ENCODE assay signal across 18 cellular contexts in the genomic region with DNA sequence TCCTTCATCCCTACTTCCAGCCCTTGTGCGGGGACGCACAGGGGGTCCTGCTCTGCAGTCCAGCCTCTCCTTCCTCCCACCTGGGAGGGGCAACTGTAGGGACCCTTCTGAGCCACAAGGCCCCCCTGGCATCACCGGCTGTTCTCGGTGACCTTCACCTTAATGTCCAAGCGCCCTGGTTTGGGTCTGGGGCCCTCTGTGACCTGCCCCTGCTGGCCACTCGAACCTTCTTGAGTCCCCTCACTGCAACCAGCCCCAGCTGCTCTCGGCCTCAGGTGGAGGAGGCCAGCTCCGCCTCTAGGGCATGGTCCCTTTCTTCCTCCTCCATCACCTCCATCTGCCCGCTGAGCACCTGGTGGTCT. TPM values are rescaled to one million over a fixed set of nuclear protein-coding genes. Genes with fewer than 3 reads are reported as not detected.
DNase-seq lines count a peak whose midpoint lies in the region; ATAC-seq, FAIRE-seq and TF ChIP-seq lines count a peak whose summit lies in the region.
"Had no signal": no experiment of that assay in that cellular context is flagged by ENCODE, and none has a peak within 500 bp of the region (broad histone marks: within the 10 kb centered on the region; RNA-seq: fewer than 3 reads in every experiment).

No MANE protein-coding gene starts in this region.

- intact Hi-C loops in HepG2 (cut with micrococcal nuclease; ENCODE audit: unreplicated experiment) (loop anchor here (2.0 to 5.0 kb wide), 2 partner anchors 966 to 1294 kb away; no protein-coding TSS in a partner anchor), right lobe of liver (cut with DNase I) (loop anchor here in 1 of 2 donors (10.0 kb wide), 1 partner anchor 1094 kb away; no protein-coding TSS in a partner anchor), K562 (cut with micrococcal nuclease) (loop anchor here (2.0 to 10.0 kb wide), 2 partner anchors 236 to 1294 kb away; no protein-coding TSS in a partner anchor)

- H3K4me1 ChIP-seq in HepG2 (ENCODE audit: insufficient read depth, low read length): peaks cover 26% of the 10 kb centered on the region
- H3K4me1 ChIP-seq in right lobe of liver: peaks cover 0 to 44% (median 17%) of the 10 kb centered on the region in 4 donors
- H3K4me1 ChIP-seq in K562 (replicated peaks in 1 of 2; ENCODE audit: control insufficient read depth in 2 of 2, insufficient read depth in 2 of 2, low read length in 2 of 2): peaks cover 3 to 24% of the 10 kb centered on the region in 2 experiments; a peak in 4 of 5 replicates
- H3K4me1 ChIP-seq in neuronal stem cell (ENCODE audit: control insufficient read depth in 2 of 2, insufficient read depth in 1 of 2, low read depth in 1 of 2, low read length in 2 of 2): peaks cover 2 to 15% of the 10 kb centered on the region in 2 donors
- peaks cover 10% of the 10 kb centered on the region for H3K4me1 ChIP-seq in CD8-positive, alpha-beta memory T cell (ENCODE audit: insufficient read depth, low read length)
- peaks cover 5% of the 10 kb centered on the region for H3K4me1 ChIP-seq in effector memory CD4-positive, alpha-beta T cell (ENCODE audit: control insufficient read depth, insufficient read depth, low read length, poor library complexity, severe bottlenecking)

- TF ChIP-seq POLR2A in HepG2 (IDR thresholded peaks at IDR 0.05; ENCODE audit: insufficient read depth in 1 of 2, low read depth in 2 of 2, low read length in 2 of 2): no peak
- TF ChIP-seq POLR2A in right lobe of liver (IDR thresholded peaks at IDR 0.05): no peak
- no peak for TF ChIP-seq POLR2A in K562 (conservative IDR thresholded peaks at IDR 0.05)

- H3K27ac ChIP-seq in HepG2 (ENCODE audit: extremely low read length, insufficient read depth, low read length) (no peak overlapping the region), right lobe of liver (no peak overlapping the region), K562 (ENCODE audit: extremely low read depth, low read depth, low read length) (no peak overlapping the region), neuronal stem cell (replicated peaks; ENCODE audit: low read length) (no peak overlapping the region)
- no peak overlapping the region for H3K27ac ChIP-seq in CD8-positive, alpha-beta memory T cell (ENCODE audit: low read depth, low read length)
- H3K27ac ChIP-seq in effector memory CD4-positive, alpha-beta T cell (ENCODE audit: insufficient read depth, low read length, poor library complexity, severe bottlenecking): no peak overlapping the region
- H3K27ac ChIP-seq: neural progenitor cell had no signal

- peak overlapping the region; percentile 91 for H2BK12ac ChIP-seq in neuronal stem cell (ENCODE audit: low read length)

- H4K20me1 ChIP-seq in HepG2 (ENCODE audit: insufficient read depth, low read length) (peaks cover 12% of the 10 kb centered on the region; the same call in 1 of the 2 replicates), K562 (replicated peaks; ENCODE audit: control insufficient read depth, insufficient read depth, low read length) (peaks cover 14% of the 10 kb centered on the region)

- ATAC-seq in HepG2 (peak; percentile 0; the same call in 2 of the 3 replicates), right lobe of liver (no peak), K562 (no peak)

- H3K9me3 Mint-ChIP-seq in CD8-positive, alpha-beta memory T cell: no peaks in the 10 kb centered on the region
- H3K9me3 Mint-ChIP-seq: activated CD4-positive, alpha-beta memory T cell treated with anti-CD3 and anti-CD28 coated beads, Interleukin-2, amount 10 ng/mL, durations not matched to agents 7 days and 5 days; CD4-positive, CD25-positive, alpha-beta regulatory T cell; neural progenitor cell had no signal

- peak overlapping the region; percentile 29 for H3K23ac ChIP-seq in neuronal stem cell (ENCODE audit: low read depth, low read length, poor library complexity)

- WGBS in HepG2 (ENCODE audit: low lambda C conversion rate): 53% methylated on average over 7 of the region's 9 CpGs
- no CpG with 5 or more reads among the region's 9 CpGs for WGBS in right lobe of liver (ENCODE audit: insufficient coverage, low coverage, low lambda C conversion rate, missing lambda C conversion rate)
- 6% methylated on average over 7 of the region's 9 CpGs for WGBS in K562 (ENCODE audit: insufficient coverage, low coverage, missing lambda C conversion rate)
- WGBS in neuronal stem cell (ENCODE audit: extremely low coverage in 2 of 2, insufficient read length in 2 of 2, insufficient replicate concordance in 1 of 2), 2 donors: no CpG with 5 or more reads among the region's 9 CpGs

- no peaks in the 10 kb centered on the region for H3K79me1 ChIP-seq in neuronal stem cell (ENCODE audit: low read depth, low read length)

- peaks cover 0 to 20% (median 0%) of the 10 kb centered on the region in 3 donors for H3K36me3 Mint-ChIP-seq in CD8-positive, alpha-beta memory T cell

- H3K4me3 Mint-ChIP-seq in CD8-positive, alpha-beta memory T cell: no peak overlapping the region
- H3K4me3 Mint-ChIP-seq: activated CD4-positive, alpha-beta memory T cell treated with anti-CD3 and anti-CD28 coated beads, Interleukin-2, amount 10 ng/mL, durations not matched to agents 7 days and 5 days; CD4-positive, CD25-positive, alpha-beta regulatory T cell; neural progenitor cell had no signal

- peak overlapping the region in 1 of 3 experiments; percentile 67; a peak in 1 of 6 replicates for H3K4me3 ChIP-seq in HepG2 (replicated peaks in 1 of 3; ENCODE audit: insufficient read depth in 1 of 3, low read depth in 2 of 3, low read length in 3 of 3)
- H3K4me3 ChIP-seq in right lobe of liver: no peak overlapping the region
- no peak overlapping the region for H3K4me3 ChIP-seq in K562
- no peak overlapping the region for H3K4me3 ChIP-seq in neuronal stem cell (ENCODE audit: low read length in 2 of 2)
- no peak overlapping the region for H3K4me3 ChIP-seq in CD8-positive, alpha-beta memory T cell (ENCODE audit: low read length)
- no peak overlapping the region for H3K4me3 ChIP-seq in effector memory CD4-positive, alpha-beta T cell (ENCODE audit: insufficient read depth, low read depth, low read length, poor library complexity, severe bottlenecking)
- H3K4me3 ChIP-seq: MG63, neural progenitor cell, vagina had no signal

- peak overlapping the region; percentile 59 for H2AK5ac ChIP-seq in neuronal stem cell (ENCODE audit: low read depth, low read length)

- H4K91ac ChIP-seq in neuronal stem cell (ENCODE audit: low read depth, low read length, poor library complexity): peak overlapping the region; percentile 94

- H3K79me2 ChIP-seq in HepG2 (ENCODE audit: insufficient read depth, low read length): no peaks in the 10 kb centered on the region
- H3K79me2 ChIP-seq in K562 (ENCODE audit: control insufficient read depth, insufficient read depth, low read length): no peaks in the 10 kb centered on the region

- no peak overlapping the region for H3K27ac Mint-ChIP-seq in CD8-positive, alpha-beta memory T cell
- H3K27ac Mint-ChIP-seq: activated CD4-positive, alpha-beta memory T cell treated with anti-CD3 and anti-CD28 coated beads, Interleukin-2, amount 10 ng/mL, durations not matched to agents 7 days and 5 days had no signal

- H2AFZ ChIP-seq in HepG2 (ENCODE audit: low read length) (no peak overlapping the region), K562 (ENCODE audit: low read depth, low read length) (0 out of 2 replicates have a peak overlapping the region, but pooled peaks have one; percentile 45), neuronal stem cell (ENCODE audit: low read length) (peak overlapping the region; percentile 76)
- H2AFZ ChIP-seq: neural progenitor cell had no signal

- H2BK5ac ChIP-seq in neuronal stem cell (ENCODE audit: low read length): peak overlapping the region; percentile 59

- H3K4ac ChIP-seq in neuronal stem cell (ENCODE audit: low read length): peak overlapping the region; percentile 94

- peak overlapping the region; percentile 75 for H3K14ac ChIP-seq in neuronal stem cell (ENCODE audit: low read length)

- no peak for TF ChIP-seq RAD21 in HepG2 (CRISPR knock-in tag; IDR thresholded peaks at IDR 0.05)
- no peak for TF ChIP-seq RAD21 in K562 (CRISPR knock-in tag; conservative IDR thresholded peaks at IDR 0.05 in 1 of 2, IDR thresholded peaks at IDR 0.05 in 1 of 2)

- TF ChIP-seq EP300 in HepG2 (IDR thresholded peaks at IDR 0.05; ENCODE audit: low read depth in 2 of 2, low read length in 2 of 2) (no peak), HepG2 (CRISPR knock-in tag; IDR thresholded peaks at IDR 0.05; ENCODE audit: borderline replicate concordance) (no peak), K562 (IDR thresholded peaks at IDR 0.05; ENCODE audit: low read length) (no peak)

- H3K9me1 ChIP-seq in K562 (ENCODE audit: control insufficient read depth, insufficient read depth, low read length): peaks cover 1% of the 10 kb centered on the region

- no TSS peak for BruUV-seq in HepG2 (replicated peaks; lab: Mats Ljungman, UMichigan)
- BruUV-seq in K562 (replicated peaks; lab: Mats Ljungman, UMichigan): no TSS peak

- H2BK120ac ChIP-seq in neuronal stem cell (ENCODE audit: low read depth, low read length): peak overlapping the region; percentile 84

- CTCF ChIA-PET in HepG2 (lab: Yijun Ruan, JAX; ENCODE audit: low intra/inter-chr PET ratio, low total read pairs): interaction anchor here (2.8 kb wide), 1 partner anchor 1089 kb away, joined by 30 read pairs; no protein-coding TSS in a partner anchor
- CTCF ChIA-PET in K562 (lab: Yijun Ruan, JAX; ENCODE audit: low intra/inter-chr PET ratio): interaction anchor here (0.8 to 3.3 kb wide), 3 partner anchors 21 to 1293 kb away, joined by 3 to 24 read pairs (median 7); no protein-coding TSS in a partner anchor
- CTCF ChIA-PET in CD8-positive, alpha-beta memory T cell (lab: Charles Lee): interaction anchor here (0.9 to 3.7 kb wide), 13 partner anchors 15 to 1089 kb away, joined by 3 to 24 read pairs (median 6); a partner anchor contains a TSS

- POLR2A ChIA-PET in HepG2 (lab: Yijun Ruan, JAX) (no interaction called here), K562 (lab: Yijun Ruan, JAX) (interaction anchor here (0.9 kb wide), 1 partner anchor 14 kb away, joined by 3 read pairs; no protein-coding TSS in a partner anchor)
- POLR2A ChIA-PET in CD8-positive, alpha-beta memory T cell (lab: Charles Lee): no interaction called here

- H3K9ac ChIP-seq in HepG2 (ENCODE audit: insufficient read depth, low read depth, low read length) (no peak overlapping the region), K562 (ENCODE audit: insufficient read depth in 1 of 2, low read depth in 2 of 2, low read length in 2 of 2) (0 out of 4 replicates have a peak overlapping the region, but pooled peaks of 1 of the 2 experiments have one; percentile 67), neuronal stem cell (ENCODE audit: low read depth, low read length, poor library complexity) (peak overlapping the region; percentile 32)
- H3K9ac ChIP-seq: neural progenitor cell had no signal

- peak overlapping the region; percentile 79 for H3K4me2 ChIP-seq in HepG2 (ENCODE audit: low read depth, low read length)
- H3K4me2 ChIP-seq in K562 (ENCODE audit: insufficient read depth, low read length): no peak overlapping the region
- no peak overlapping the region for H3K4me2 ChIP-seq in neuronal stem cell (ENCODE audit: insufficient read depth, low read length, poor library complexity, severe bottlenecking)
- H3K4me2 ChIP-seq: neural progenitor cell had no signal

- H3K9me3 ChIP-seq in HepG2 (ENCODE audit: low read length) (no peaks in the 10 kb centered on the region), right lobe of liver (no peaks in the 10 kb centered on the region), K562 (replicated peaks; ENCODE audit: control insufficient read depth, insufficient read depth, low read depth, low read length) (no peaks in the 10 kb centered on the region), neuronal stem cell (replicated peaks in 1 of 2; ENCODE audit: control insufficient read depth in 2 of 2, insufficient read depth in 1 of 2, low read depth in 1 of 2, low read length in 2 of 2) (peaks cover 0 to 3% of the 10 kb centered on the region in 2 donors)
- no peaks in the 10 kb centered on the region for H3K9me3 ChIP-seq in CD8-positive, alpha-beta memory T cell (ENCODE audit: low read length)
- no peaks in the 10 kb centered on the region for H3K9me3 ChIP-seq in effector memory CD4-positive, alpha-beta T cell (ENCODE audit: control insufficient read depth, low read length)
- H3K9me3 ChIP-seq: MG63, vagina had no signal

- no peak overlapping the region for H4K8ac ChIP-seq in neuronal stem cell (ENCODE audit: low read depth, low read length)

- peaks cover 20 to 39% (median 38%) of the 10 kb centered on the region in 3 donors for H3K4me1 Mint-ChIP-seq in CD8-positive, alpha-beta memory T cell

- H2BK15ac ChIP-seq in neuronal stem cell (ENCODE audit: low read length): peak overlapping the region; percentile 98

- TF ChIP-seq CTCF in HepG2 (CRISPR knock-in tag; IDR thresholded peaks at IDR 0.05): no peak
- TF ChIP-seq CTCF in right lobe of liver (IDR thresholded peaks at IDR 0.05): no peak
- TF ChIP-seq CTCF in K562 (IDR thresholded peaks at IDR 0.05 in 2 of 3, conservative IDR thresholded peaks at IDR 0.05 in 1 of 3; ENCODE audit: insufficient read depth in 2 of 3, low read depth in 1 of 3, low read length in 3 of 3): no peak

- peaks cover 2 to 4% of the 10 kb centered on the region in 2 donors for H3K27me3 Mint-ChIP-seq in CD8-positive, alpha-beta memory T cell
- H3K27me3 Mint-ChIP-seq: activated CD4-positive, alpha-beta memory T cell treated with anti-CD3 and anti-CD28 coated beads, Interleukin-2, amount 10 ng/mL, durations not matched to agents 7 days and 5 days had no signal

- FAIRE-seq in HepG2 (lab: Jason Lieb, UNC): no peak
- FAIRE-seq in K562 (lab: Jason Lieb, UNC): no peak
- FAIRE-seq: frontal cortex had no signal

- in situ Hi-C loops in HepG2 (cut with HindIII; ENCODE audit: extremely low pct_ligation_motif_present, low pct_unique_long_range_greater_than_20kb): loop anchor here (5.0 kb wide), 2 partner anchors 946 to 1091 kb away; no protein-coding TSS in a partner anchor
- in situ Hi-C loops in K562 (cut with MboI): loop anchor here (25.0 kb wide), 1 partner anchor 1281 kb away; no protein-coding TSS in a partner anchor

- peaks cover 4 to 8% of the 10 kb centered on the region in 2 experiments; a peak in 3 of 5 replicates for H3K36me3 ChIP-seq in HepG2 (replicated peaks in 1 of 2; ENCODE audit: control insufficient read depth in 1 of 2, insufficient read depth in 2 of 2, low read length in 2 of 2)
- peaks cover 0 to 5% (median 0%) of the 10 kb centered on the region in 4 donors for H3K36me3 ChIP-seq in right lobe of liver
- peaks cover 18% of the 10 kb centered on the region; the same call in 2 of the 3 replicates for H3K36me3 ChIP-seq in K562 (ENCODE audit: control insufficient read depth, insufficient read depth, low read length)
- peaks cover 14 to 32% of the 10 kb centered on the region in 2 donors for H3K36me3 ChIP-seq in neuronal stem cell (replicated peaks in 1 of 2; ENCODE audit: control insufficient read depth in 2 of 2, insufficient read depth in 2 of 2, low read length in 2 of 2)
- H3K36me3 ChIP-seq in CD8-positive, alpha-beta memory T cell (ENCODE audit: insufficient read depth, low read length): peaks cover 6% of the 10 kb centered on the region
- peaks cover 13% of the 10 kb centered on the region for H3K36me3 ChIP-seq in effector memory CD4-positive, alpha-beta T cell (ENCODE audit: control insufficient read depth, insufficient read depth, low read length)
- H3K36me3 ChIP-seq: neural progenitor cell had no signal

- H3K18ac ChIP-seq in neuronal stem cell (ENCODE audit: low read length): peak overlapping the region; percentile 97

- 0 out of 5 replicates have a peak, but pooled peaks cover 0 to 8% of the 10 kb centered on the region in 2 experiments for H3K27me3 ChIP-seq in HepG2 (ENCODE audit: control insufficient read depth in 1 of 2, insufficient read depth in 2 of 2, low read length in 2 of 2)
- H3K27me3 ChIP-seq in right lobe of liver: no peaks in the 10 kb centered on the region
- H3K27me3 ChIP-seq in K562 (ENCODE audit: control insufficient read depth in 2 of 2, insufficient read depth in 2 of 2, low read length in 2 of 2): no peaks in the 10 kb centered on the region
- no peaks in the 10 kb centered on the region for H3K27me3 ChIP-seq in neuronal stem cell (ENCODE audit: control insufficient read depth in 3 of 3, insufficient read depth in 3 of 3, low read depth in 1 of 3, low read length in 3 of 3)
- H3K27me3 ChIP-seq in CD8-positive, alpha-beta memory T cell (ENCODE audit: insufficient read depth, low read length, poor library complexity, severe bottlenecking): no peaks in the 10 kb centered on the region
- H3K27me3 ChIP-seq in effector memory CD4-positive, alpha-beta T cell (replicated peaks; ENCODE audit: control insufficient read depth, insufficient read depth, low read length, poor library complexity, severe bottlenecking): no peaks in the 10 kb centered on the region
- H3K27me3 ChIP-seq: dorsolateral prefrontal cortex, MG63, neural progenitor cell, vagina had no signal

- DNase-seq in HepG2 (ENCODE audit: low spot score): no peak
- DNase-seq in right lobe of liver: no peak
- DNase-seq in K562 (ENCODE audit: extremely low read depth in 1 of 4, low spot score in 3 of 4): no peak
- DNase-seq in neuronal stem cell (ENCODE audit: low spot score): no peak
- DNase-seq in CD8-positive, alpha-beta memory T cell: no peak
- DNase-seq in stimulated activated CD4-positive, alpha-beta T cell treated with anti-CD3 and anti-CD28 coated beads, Interleukin-12 subunit alpha, Interleukin-12 subunit beta, amount 100 ng/mL, for 4 hours: no peak
- no peak for DNase-seq in foreskin melanocyte
- DNase-seq in effector memory CD4-positive, alpha-beta T cell: no peak
- DNase-seq: amniotic stem cell, DMS153 had no signal

RNA-seq across cellular contexts. Expression of a gene that starts 57.9 kb away (rescaled TPM):
- total RNA-seq in HepG2 (2016; rRNA removed; fragmentation: Illumina TruSeq; extraction: Trizol) (not detected in 2 replicates), right lobe of liver (under 1 TPM in 4 of 6 experiments, not detected in 2; 0.06 to 0.32 (median 0.25) TPM), K562 (2014; rRNA removed) (0.05 TPM in 1 of 2 replicates, not detected in the other), K562 (2014; rRNA removed; fragmentation: Illumina TruSeq; extraction: Trizol) (not detected in 2 replicates), K562 (2015; rRNA removed; fragmentation: Illumina TruSeq; extraction: Trizol) (not detected in 2 replicates), K562 (2021) (0.04 TPM in 1 of 2 replicates, not detected in the other)
- total RNA-seq in HepG2 (2016; cell fraction: cytosol; rRNA removed; fragmentation: Illumina TruSeq; extraction: Trizol; ENCODE audit: low read depth): not detected in 2 replicates
- not detected in 2 replicates for total RNA-seq in HepG2 (2016; cell fraction: insoluble cytoplasmic fraction; rRNA removed; fragmentation: Illumina TruSeq; extraction: Trizol)
- not detected in 2 replicates for total RNA-seq in HepG2 (2016; cell fraction: membrane; rRNA removed; fragmentation: Illumina TruSeq; extraction: Trizol)
- total RNA-seq in HepG2 (2016; cell fraction: nucleus; rRNA removed; fragmentation: Illumina TruSeq; extraction: Trizol): not detected in 2 replicates
- polyA plus RNA-seq in HepG2 (2011; rRNA removed) (not detected in 2 replicates), K562 (2011; rRNA removed) (not detected in 2 replicates), K562 (2014; fragmentation: Illumina TruSeq; extraction: Trizol) (not detected in 2 replicates), K562 (2014; fragmentation: Nextera tagmentation; extraction: Ambion mirVana) (under 1 TPM; 0.03 TPM), K562 (2014; rRNA removed) (not detected in 2 replicates)
- polyA plus RNA-seq in HepG2 (2011; cell fraction: cytosol; rRNA removed): not detected in 2 replicates
- not detected in 2 replicates for polyA plus RNA-seq in HepG2 (2011; cell fraction: nucleus; rRNA removed)
- polyA plus RNA-seq in HepG2 (2012): 0.08 and 0.16 TPM in 2 replicates
- polyA plus RNA-seq in HepG2 (2016; cell fraction: cytosol; fragmentation: Illumina TruSeq; extraction: Trizol; ENCODE audit: low read depth): not detected in 2 replicates
- not detected in 2 replicates for polyA plus RNA-seq in HepG2 (2016; cell fraction: insoluble cytoplasmic fraction; fragmentation: Illumina TruSeq; extraction: Trizol; ENCODE audit: low read depth)
- not detected in 2 replicates for polyA plus RNA-seq in HepG2 (2016; cell fraction: membrane; fragmentation: Illumina TruSeq; extraction: Trizol; ENCODE audit: low read depth)
- not detected in 2 replicates for polyA plus RNA-seq in HepG2 (2016; cell fraction: nucleus; fragmentation: Illumina TruSeq; extraction: Trizol; ENCODE audit: insufficient read depth, low read depth)
- 0.02 TPM in 1 of 2 replicates, not detected in the other for polyA minus RNA-seq in HepG2 (2011; rRNA and poly(A)+ RNA removed; ENCODE audit: low replicate concordance)
- not detected in 2 replicates for polyA minus RNA-seq in HepG2 (2011; cell fraction: cytosol; rRNA and poly(A)+ RNA removed)
- polyA minus RNA-seq in HepG2 (2011; cell fraction: nucleus; rRNA and poly(A)+ RNA removed): not detected in 2 replicates
- not detected in 2 replicates for total RNA-seq in K562 (2011; cell fraction: chromatin; rRNA removed; ENCODE audit: low replicate concordance)
- 0.53 TPM in 1 of 2 replicates, not detected in the other for total RNA-seq in K562 (2011; cell fraction: nucleolus; rRNA removed)
- not detected in 2 replicates for total RNA-seq in K562 (2011; cell fraction: nucleoplasm; rRNA removed)
- polyA plus RNA-seq in K562 (2011; cell fraction: cytosol; rRNA removed): not detected in 2 replicates
- polyA plus RNA-seq in K562 (2011; cell fraction: nucleus; rRNA removed): not detected in 2 replicates
- polyA plus RNA-seq in K562 (2012): 0.12 and 0.28 TPM in 2 replicates
- not detected in 2 replicates for polyA minus RNA-seq in K562 (2011; rRNA and poly(A)+ RNA removed)
- polyA minus RNA-seq in K562 (2011; cell fraction: cytosol; rRNA and poly(A)+ RNA removed): not detected in 2 replicates
- not detected in 2 replicates for polyA minus RNA-seq in K562 (2011; cell fraction: nucleus; rRNA and poly(A)+ RNA removed)
- polyA plus RNA-seq in neuronal stem cell (2013, experiment 1 of 2): 196 TPM
- 194 TPM for polyA plus RNA-seq in neuronal stem cell (2013, experiment 2 of 2)
- total RNA-seq in CD8-positive, alpha-beta memory T cell: under 1 TPM; 0.20 TPM
- polyA plus RNA-seq in CD8-positive, alpha-beta memory T cell: not detected
- total RNA-seq: T-helper 1 cell treated with Interleukin-12 subunit alpha and Interleukin-12 subunit beta and Interleukin-4 antibody, amounts not matched to agents 30 ng/mL and 1 ng/mL, for 36 hours had no signal
- polyA plus RNA-seq: CD4-positive, CD25-positive, alpha-beta regulatory T cell had no signal
